6 cellular contexts compared by ENCODE assay signal in the genomic region with DNA sequence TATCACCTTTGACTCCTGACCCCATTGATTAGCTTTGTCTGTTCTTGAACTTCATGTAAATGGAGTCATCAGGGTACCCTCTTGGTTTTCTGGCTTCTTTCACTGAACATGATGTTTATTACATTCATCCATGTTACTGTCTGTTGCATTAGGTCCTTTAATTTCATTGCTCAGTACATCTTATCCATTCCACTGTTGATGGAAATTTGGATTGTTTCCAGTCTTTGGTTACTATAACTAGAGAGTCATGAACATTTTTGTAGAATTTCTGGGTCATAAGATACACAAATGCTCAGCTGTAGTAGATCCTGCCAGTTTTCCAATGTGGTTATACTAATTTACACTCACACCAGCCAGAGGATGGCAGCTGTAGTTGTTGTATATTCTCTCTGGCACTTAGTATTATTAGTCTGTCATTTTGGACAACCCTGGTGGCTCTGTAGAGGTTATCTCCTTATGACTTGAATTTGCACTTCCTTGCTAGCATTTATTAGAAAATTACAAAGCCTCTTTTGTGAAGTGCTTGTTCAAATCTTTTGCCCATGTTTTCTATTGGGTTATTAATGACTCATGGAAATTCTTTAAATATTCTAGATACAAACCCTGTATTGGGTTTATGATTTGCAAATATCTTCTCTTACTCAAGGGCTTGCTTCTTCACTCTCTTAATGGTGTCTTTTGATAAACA.
DNase-seq lines count a peak whose midpoint lies in the region; ATAC-seq, FAIRE-seq and TF ChIP-seq lines count a peak whose summit lies in the region.
"Not testable (repeated sequence)": the region's sequence is repeated elsewhere in the genome, so short reads cannot be mapped to it uniquely, and the experiment has no call there.

No MANE protein-coding gene starts in this region.

- not testable (repeated sequence) for BruUV-seq in PC-3 (replicated peaks; lab: Mats Ljungman, UMichigan)

- TF ChIP-seq CTCF in A549 (IDR thresholded peaks at IDR 0.05); PC-3 (conservative IDR thresholded peaks at IDR 0.05; ENCODE audit: low read depth, low read length); body of pancreas (IDR thresholded peaks at IDR 0.05); lung (IDR thresholded peaks at IDR 0.05; ENCODE audit: control extremely low read depth, extremely low read depth): not testable (repeated sequence)

- H2AFZ ChIP-seq in PC-3 (ENCODE audit: low read length): not testable (repeated sequence)

- not testable (repeated sequence) for H3K9ac ChIP-seq in PC-3 (ENCODE audit: low read length)

- H3K27ac ChIP-seq in A549; PC-3 (ENCODE audit: low read length); body of pancreas; lung (ENCODE audit: low read depth in 1 of 2, low read length in 1 of 2): not testable (repeated sequence)

- not testable (repeated sequence) for FAIRE-seq in A549 (lab: Jason Lieb, UNC)

- not testable (repeated sequence) for H3K36me3 ChIP-seq in PC-3 (ENCODE audit: low read depth, low read length); body of pancreas (replicated peaks in 1 of 2; ENCODE audit: insufficient read depth in 1 of 2, low read depth in 2 of 2); lung (ENCODE audit: control insufficient read depth in 2 of 2, insufficient read depth in 2 of 2, low read length in 2 of 2)

- not testable (repeated sequence) for TF ChIP-seq RAD21 in A549 (conservative IDR thresholded peaks at IDR 0.05 in 1 of 2, IDR thresholded peaks at IDR 0.05 in 1 of 2)

- TF ChIP-seq POLR2A in A549 (IDR thresholded peaks at IDR 0.05; ENCODE audit: low read length); body of pancreas (IDR thresholded peaks at IDR 0.05): not testable (repeated sequence)

- H3K79me2 ChIP-seq in PC-3 (ENCODE audit: low read length): not testable (repeated sequence)

- POLR2A ChIA-PET in A549 (lab: Yijun Ruan, JAX); PC-3 (lab: Charles Lee; ENCODE audit: unreplicated experiment): not testable (repeated sequence)

- CTCF ChIA-PET in A549 (lab: Yijun Ruan, JAX); PC-3 (lab: Charles Lee): not testable (repeated sequence)

- H3F3A ChIP-seq in PC-3 (ENCODE audit: low read length, unreplicated experiment): not testable (repeated sequence)

- not testable (repeated sequence) for DNase-seq in A549 (ENCODE audit: low read depth in 1 of 2, low spot score in 1 of 2); PC-3; body of pancreas; left cardiac atrium; lung (ENCODE audit: low spot score)

- intact Hi-C loops in PC-3 (cut with micrococcal nuclease); body of pancreas (cut with DNase I); left cardiac atrium (cut with DNase I): not testable (repeated sequence)

- H3K4me1 ChIP-seq in A549; PC-3 (ENCODE audit: insufficient read depth, low read length); body of pancreas; lung (ENCODE audit: control insufficient read depth in 2 of 2, insufficient read depth in 2 of 2, low read length in 2 of 2): not testable (repeated sequence)

- H3K9me3 ChIP-seq in A549; PC-3 (ENCODE audit: low read length); body of pancreas; lung (ENCODE audit: control insufficient read depth in 2 of 2, insufficient read depth in 1 of 2, low read length in 1 of 2): not testable (repeated sequence)

- H3K9me2 ChIP-seq in PC-3 (replicated peaks; ENCODE audit: low read length): not testable (repeated sequence)

- not testable (repeated sequence) for H3K4me3 ChIP-seq in A549; PC-3 (ENCODE audit: low read length); body of pancreas; lung

- TF ChIP-seq EP300 in A549 (IDR thresholded peaks at IDR 0.05): not testable (repeated sequence)

- H3K4me2 ChIP-seq in A549; PC-3 (ENCODE audit: low read length): not testable (repeated sequence)

- not testable (repeated sequence) for H3K27me3 ChIP-seq in PC-3 (ENCODE audit: low read length); body of pancreas; lung (ENCODE audit: control insufficient read depth, insufficient read depth)

- peak; percentile 19 to 66; a peak in 4 of 6 replicates for ATAC-seq in A549
- ATAC-seq in PC-3: peak; percentile 62
- ATAC-seq in SK-N-SH treated with all-trans-retinoic acid at 6 μM for 48 hours: peak; percentile 63
- ATAC-seq in body of pancreas: peak; percentile 68
- ATAC-seq in left cardiac atrium: peak; percentile 25 to 59
- peak; percentile 17 for ATAC-seq in lung (ENCODE audit: insufficient read depth, low FRiP score)

- H4K20me1 ChIP-seq in PC-3 (ENCODE audit: low read length): not testable (repeated sequence)

Comparison
In these comparisons a context has a peak if more than half of its experiments do, and no peak if none do; other contexts are left out.
1. ATAC-seq: peak in every context shown above with its lines; median percentile 68 in body of pancreas; 63 in SK-N-SH treated with all-trans-retinoic acid at 6 μM for 48 hours; 62 in PC-3; 42 in A549; 42 in left cardiac atrium; 17 in lung.